19 cellular contexts compared by ENCODE assay signal in the genomic region with DNA sequence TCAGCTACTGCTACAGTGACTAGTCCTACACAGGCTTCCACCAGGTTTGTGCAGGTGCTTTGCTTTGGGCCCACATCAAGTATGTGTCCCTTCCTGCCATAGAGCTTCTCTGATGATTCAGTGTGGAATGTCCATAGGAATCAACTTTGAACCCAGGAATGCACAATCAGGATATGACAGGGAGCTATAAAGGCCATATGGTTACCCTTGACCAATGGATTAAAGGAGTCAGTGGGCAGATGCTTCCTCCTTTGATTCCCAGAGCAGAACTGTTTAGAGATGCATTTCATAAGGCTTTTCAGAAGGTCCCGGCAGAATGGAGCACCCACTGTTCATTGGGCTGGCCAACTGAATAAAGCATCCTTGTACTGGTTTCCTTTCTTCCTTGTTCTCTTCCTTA.
"Had no signal": no experiment of that assay in that cellular context is flagged by ENCODE, and none has a peak within 500 bp of the region (broad histone marks: within the 10 kb centered on the region; RNA-seq: fewer than 3 reads in every experiment).

No MANE protein-coding gene starts in this region.

- H3K36me3 ChIP-seq: cardiac muscle cell, lower lobe of right lung, neural progenitor cell, thyroid gland, upper lobe of right lung had no signal

- H3K4me1 ChIP-seq: lower lobe of right lung, neural progenitor cell, thyroid gland, upper lobe of right lung had no signal

- ATAC-seq: lower lobe of right lung; naive thymus-derived CD4-positive, alpha-beta T cell; upper lobe of right lung had no signal

- H3K27ac ChIP-seq: cardiac muscle cell, lower lobe of right lung, neural progenitor cell, thyroid gland, upper lobe of right lung had no signal

- H3K9ac ChIP-seq: neural progenitor cell had no signal

- DNase-seq: activated CD4-positive, alpha-beta T cell treated with anti-CD3 and anti-CD28 coated beads, Interleukin-2, amount 50 U/mL, for 48 hours; activated CD8-positive, alpha-beta memory T cell treated with anti-CD3 and anti-CD28 coated beads, Interleukin-2, amount 50 U/mL, for 48 hours; activated naive CD4-positive, alpha-beta T cell treated with Interleukin-2 at 50 U/mL for 16 hours; activated naive CD8-positive, alpha-beta T cell treated with anti-CD3 and anti-CD28 coated beads for 36 hours; activated T-cell treated with anti-CD3 and anti-CD28 coated beads, Interleukin-2, amount 50 U/mL, for 48 hours; cortex of kidney; effector CD4-positive, alpha-beta T cell; head of caudate nucleus; islet precursor cell; lower lobe of right lung; naive thymus-derived CD4-positive, alpha-beta T cell; stimulated activated CD4-positive, alpha-beta T cell treated with anti-CD3 and anti-CD28 coated beads, Interleukin-12 subunit alpha, Interleukin-12 subunit beta, amount 100 ng/mL, for 4 hours; stimulated activated CD4-positive, alpha-beta T cell treated with anti-CD3 and anti-CD28 coated beads, Interleukin-4, amount 100 ng/mL, for 4 hours; substantia nigra; T-helper 1 cell; thyroid gland; upper lobe of right lung had no signal

- H3K27me3 ChIP-seq: cardiac muscle cell, neural progenitor cell, thyroid gland, upper lobe of right lung had no signal

- H3K4me2 ChIP-seq: neural progenitor cell had no signal

- H3K4me3 ChIP-seq: cardiac muscle cell, lower lobe of right lung, neural progenitor cell, thyroid gland, upper lobe of right lung had no signal

- H2AFZ ChIP-seq: neural progenitor cell had no signal

- H3K9me3 ChIP-seq: lower lobe of right lung, thyroid gland, upper lobe of right lung had no signal
